14 cellular contexts compared by ENCODE assay signal in genomic region chr7:2474813-2475677, GRCh38.
"Had no signal": no experiment of that assay in that cellular context is flagged by ENCODE, and none has a peak within 500 bp of the region (broad histone marks: within the 10 kb centered on the region; RNA-seq: fewer than 3 reads in every experiment).

No MANE protein-coding gene starts in this region.

- H3K36me3 ChIP-seq: ascending aorta, heart left ventricle, pancreas, thyroid gland, vagina had no signal

- DNase-seq: activated CD4-positive, alpha-beta T cell treated with anti-CD3 and anti-CD28 coated beads for 36 hours; activated CD8-positive, alpha-beta memory T cell treated with anti-CD3 and anti-CD28 coated beads, Interleukin-2, amount 50 U/mL, for 4 hours; activated CD8-positive, alpha-beta T cell treated with anti-CD3 and anti-CD28 coated beads for 36 hours; activated T-cell treated with anti-CD3 and anti-CD28 coated beads, Interleukin-2, amount 50 U/mL, for 72 hours; left ventricle myocardium superior; nephron progenitor cell; T1000; thyroid gland had no signal

- H3K4me3 ChIP-seq: ascending aorta, heart left ventricle, pancreas, skin epidermis, thyroid gland, vagina had no signal

- H3K27ac ChIP-seq: ascending aorta, heart left ventricle, pancreas, skin epidermis, thyroid gland, vagina, VCaP had no signal

- H3K9me3 ChIP-seq: ascending aorta, heart left ventricle, pancreas, thyroid gland, vagina had no signal

- ATAC-seq: activated CD4-positive, alpha-beta T cell treated with anti-CD3 and anti-CD28 coated beads for 36 hours; activated CD8-positive, alpha-beta T cell treated with anti-CD3 and anti-CD28 coated beads for 36 hours; activated T-cell treated with anti-CD3 and anti-CD28 coated beads, Interleukin-2, amount 50 U/mL, for 72 hours; heart left ventricle; left ventricle myocardium superior had no signal

- H3K27me3 ChIP-seq: pancreas, thyroid gland, vagina had no signal
